Comparison of ENCODE assay signal across 18 cellular contexts in the genomic region with DNA sequence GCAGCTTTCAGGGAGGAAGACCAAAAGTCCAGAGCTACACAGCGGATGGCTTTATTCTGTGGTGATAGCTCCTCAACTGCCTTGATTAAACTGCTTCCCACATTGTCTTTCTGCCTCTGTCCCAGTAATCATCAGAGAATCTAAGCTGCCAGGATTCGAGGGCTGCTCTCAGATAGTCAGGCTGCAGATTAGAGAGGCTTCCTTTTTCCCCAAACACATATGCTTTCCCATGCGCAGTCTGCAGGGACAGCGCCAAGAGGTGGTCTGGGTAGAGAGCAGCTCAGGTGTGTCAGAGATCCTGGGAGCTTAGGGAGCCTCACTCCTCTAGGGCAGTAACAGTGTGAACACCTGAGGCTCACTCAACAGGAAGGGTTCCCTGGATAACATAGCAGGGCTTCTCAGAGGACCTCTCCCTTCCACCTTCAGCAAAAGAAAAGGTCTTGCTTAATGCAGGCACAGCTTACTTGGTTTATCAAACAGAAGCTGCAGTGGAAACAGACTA.
DNase-seq lines count a peak whose midpoint lies in the region; ATAC-seq and TF ChIP-seq lines count a peak whose summit lies in the region.
"Had no signal": no experiment of that assay in that cellular context is flagged by ENCODE, and none has a peak within 500 bp of the region (broad histone marks: within the 10 kb centered on the region; RNA-seq: fewer than 3 reads in every experiment).

No MANE protein-coding gene starts in this region.

- H3K4me2 ChIP-seq in H9 (ENCODE audit: insufficient read depth, insufficient read length, low read length) (no peak overlapping the region), neuronal stem cell (ENCODE audit: insufficient read depth, low read length, poor library complexity, severe bottlenecking) (no peak overlapping the region)
- H3K4me2 ChIP-seq: BLaER1, KMS-11, PC-9 had no signal

- no peak overlapping the region for H2BK15ac ChIP-seq in H9 (ENCODE audit: low read depth, low read length)
- no peak overlapping the region for H2BK15ac ChIP-seq in neuronal stem cell (ENCODE audit: low read length)

- peaks cover 17 to 22% of the 10 kb centered on the region in 2 experiments for H3K4me1 Mint-ChIP-seq in H9
- no peaks in the 10 kb centered on the region for H3K4me1 Mint-ChIP-seq in activated CD4-positive, alpha-beta T cell treated with anti-CD3 and anti-CD28 coated beads, Interleukin-2, amount 10 ng/mL, durations not matched to agents 24 days and 14 days

- H3K4me3 Mint-ChIP-seq in H9, result no peak overlapping the region
- H3K4me3 Mint-ChIP-seq in activated CD4-positive, alpha-beta T cell treated with anti-CD3 and anti-CD28 coated beads, Interleukin-2, amount 10 ng/mL, durations not matched to agents 24 days and 14 days, result no peak overlapping the region
- H3K4me3 Mint-ChIP-seq: CD8-positive, alpha-beta T cell had no signal

- no peak overlapping the region for H2AK5ac ChIP-seq in H9 (ENCODE audit: insufficient read length, low read length)
- no peak overlapping the region for H2AK5ac ChIP-seq in neuronal stem cell (ENCODE audit: low read depth, low read length)

- H3K36me3 ChIP-seq in RWPE2 (ENCODE audit: low read depth) (no peaks in the 10 kb centered on the region), neuronal stem cell (replicated peaks in 1 of 2; ENCODE audit: control insufficient read depth in 2 of 2, insufficient read depth in 2 of 2, low read length in 2 of 2) (no peaks in the 10 kb centered on the region)
- H3K36me3 ChIP-seq: BLaER1, SJCRH30 had no signal

- no peak overlapping the region for H3K23ac ChIP-seq in H9 (ENCODE audit: insufficient read length, low read depth, low read length)
- no peak overlapping the region for H3K23ac ChIP-seq in neuronal stem cell (ENCODE audit: low read depth, low read length, poor library complexity)

- H2BK20ac ChIP-seq in H9 (ENCODE audit: low read depth, low read length, poor library complexity, severe bottlenecking), result no peak overlapping the region

- peaks cover 2% of the 10 kb centered on the region; the same call in 1 of the 2 replicates for H3K4me1 ChIP-seq in H9 (ENCODE audit: insufficient read depth, low read length)
- no peaks in the 10 kb centered on the region for H3K4me1 ChIP-seq in RWPE2 (ENCODE audit: insufficient read depth, poor library complexity, severe bottlenecking)
- H3K4me1 ChIP-seq in foreskin keratinocyte, result no peaks in the 10 kb centered on the region
- H3K4me1 ChIP-seq in neuronal stem cell (ENCODE audit: control insufficient read depth in 2 of 2, insufficient read depth in 1 of 2, low read depth in 1 of 2, low read length in 2 of 2), result peaks cover 1 to 9% of the 10 kb centered on the region in 2 donors
- H3K4me1 ChIP-seq: BLaER1 had no signal

- H3K27me3 ChIP-seq in H9 (ENCODE audit: insufficient read depth, low read length), result no peaks in the 10 kb centered on the region
- H3K27me3 ChIP-seq in RWPE2 (ENCODE audit: insufficient read depth, poor library complexity, severe bottlenecking), result no peaks in the 10 kb centered on the region
- H3K27me3 ChIP-seq in foreskin keratinocyte, result no peaks in the 10 kb centered on the region
- no peaks in the 10 kb centered on the region for H3K27me3 ChIP-seq in neuronal stem cell (ENCODE audit: control insufficient read depth in 3 of 3, insufficient read depth in 3 of 3, low read depth in 1 of 3, low read length in 3 of 3)
- H3K27me3 ChIP-seq: BLaER1, SJCRH30 had no signal

- intact Hi-C loops in activated CD4-positive, alpha-beta T cell treated with anti-CD3 and anti-CD28 coated beads, Interleukin-2, amount 10 ng/mL, durations not matched to agents 24 days and 14 days (cut with micrococcal nuclease), result loop anchor here (10.0 kb wide), 1 partner anchor 823 kb away; no protein-coding TSS in a partner anchor
- intact Hi-C loops in Right ventricle myocardium superior (cut with DNase I), result no loop called here

- no peak overlapping the region for H3K56ac ChIP-seq in H9 (ENCODE audit: insufficient read length, low read depth, low read length)

- no peaks in the 10 kb centered on the region for H3K79me2 ChIP-seq in H9 (ENCODE audit: insufficient read depth, low read length)

- H4K91ac ChIP-seq in H9 (ENCODE audit: insufficient read length, low read depth, low read length) (no peak overlapping the region), neuronal stem cell (ENCODE audit: low read depth, low read length, poor library complexity) (no peak overlapping the region)

- H3T11ph ChIP-seq in H9 (ENCODE audit: low read length), result no peak overlapping the region

- H2BK5ac ChIP-seq in H9 (ENCODE audit: insufficient read length, low read length), result no peak overlapping the region
- no peak overlapping the region for H2BK5ac ChIP-seq in neuronal stem cell (ENCODE audit: low read length)

- H3K9ac ChIP-seq in H9 (ENCODE audit: extremely low read depth, insufficient read length, low read length) (no peak overlapping the region), neuronal stem cell (ENCODE audit: low read depth, low read length, poor library complexity) (peak overlapping the region; percentile 55)
- H3K9ac ChIP-seq: BLaER1, KMS-11 had no signal

- H2BK12ac ChIP-seq in H9 (ENCODE audit: insufficient read length, low read depth, low read length), result no peak overlapping the region
- peak overlapping the region; percentile 68 for H2BK12ac ChIP-seq in neuronal stem cell (ENCODE audit: low read length)

- no peaks in the 10 kb centered on the region for H3K9me3 ChIP-seq in H9 (ENCODE audit: control insufficient read depth, low read depth, low read length)
- no peaks in the 10 kb centered on the region for H3K9me3 ChIP-seq in RWPE2 (ENCODE audit: severe bottlenecking)
- no peaks in the 10 kb centered on the region for H3K9me3 ChIP-seq in neuronal stem cell (replicated peaks in 1 of 2; ENCODE audit: control insufficient read depth in 2 of 2, insufficient read depth in 1 of 2, low read depth in 1 of 2, low read length in 2 of 2)
- H3K9me3 ChIP-seq: BLaER1 had no signal

- H3K4ac ChIP-seq in H9 (ENCODE audit: low read depth, low read length) (no peak overlapping the region), neuronal stem cell (ENCODE audit: low read length) (no peak overlapping the region)

- H3K18ac ChIP-seq in H9 (ENCODE audit: insufficient read length, low read depth, low read length) (no peak overlapping the region), neuronal stem cell (ENCODE audit: low read length) (peak overlapping the region; percentile 72)

- DNase-seq in H9 (peak; percentile 41), RWPE2 (ENCODE audit: low spot score) (no peak), foreskin keratinocyte (no peak), neuronal stem cell (ENCODE audit: low spot score) (no peak), Right ventricle myocardium superior (no peak), T1000 (lab: John Stamatoyannopoulos, UW) (no peak)
- no peak for DNase-seq in activated CD4-positive, alpha-beta T cell treated with anti-CD3 and anti-CD28 coated beads, Interleukin-2, amount 10 ng/mL, durations not matched to agents 24 days and 14 days
- DNase-seq: Calu3; CD8-positive, alpha-beta T cell; NCI-H1417 treated with DMSO at 0.1 percent for 48 hours; NCI-H2029 treated with DMSO at 0.1 percent for 48 hours; PC-9; SJCRH30 had no signal

- no peaks in the 10 kb centered on the region for H3K23me2 ChIP-seq in H9 (ENCODE audit: insufficient read length, low read depth, low read length, poor library complexity, severe bottlenecking)

- H3K4me3 ChIP-seq in RWPE2 (ENCODE audit: severe bottlenecking) (no peak overlapping the region), neuronal stem cell (ENCODE audit: low read length in 2 of 2) (no peak overlapping the region)
- H3K4me3 ChIP-seq: BLaER1, GM12878, PC-9, SJCRH30 had no signal

- H4K8ac ChIP-seq in H9 (replicated peaks; ENCODE audit: insufficient read length, low read depth, low read length) (no peak overlapping the region), neuronal stem cell (ENCODE audit: low read depth, low read length) (no peak overlapping the region)

- H2AFZ ChIP-seq in H9 (ENCODE audit: low read length) (no peak overlapping the region), neuronal stem cell (ENCODE audit: low read length) (no peak overlapping the region)
- H2AFZ ChIP-seq: PC-9 had no signal

- ATAC-seq in RWPE2 (ENCODE audit: low read depth) (peak; percentile 36; the same call in 1 of the 3 replicates), foreskin keratinocyte (peak; percentile 14), Right ventricle myocardium superior (ENCODE audit: poor library complexity) (no peak), HG02938 (IDR thresholded peaks at IDR 0.05; ENCODE audit: unreplicated experiment) (no peak)
- ATAC-seq: CD8-positive, alpha-beta T cell; GM12878 had no signal

- no peaks in the 10 kb centered on the region for H3K9me3 Mint-ChIP-seq in H9
- no peaks in the 10 kb centered on the region for H3K9me3 Mint-ChIP-seq in activated CD4-positive, alpha-beta T cell treated with anti-CD3 and anti-CD28 coated beads, Interleukin-2, amount 10 ng/mL, durations not matched to agents 24 days and 14 days
- H3K9me3 Mint-ChIP-seq: CD8-positive, alpha-beta T cell had no signal

- H3K14ac ChIP-seq in H9 (ENCODE audit: insufficient read depth, low read length), result no peak overlapping the region
- no peak overlapping the region for H3K14ac ChIP-seq in neuronal stem cell (ENCODE audit: low read length)

- no CpG with 5 or more reads among the region's 4 CpGs for WGBS in H9 (ENCODE audit: extremely low coverage, insufficient read length, low lambda C conversion rate)
- WGBS in neuronal stem cell (ENCODE audit: extremely low coverage in 2 of 2, insufficient read length in 2 of 2, insufficient replicate concordance in 1 of 2), 2 donors, result no CpG with 5 or more reads among the region's 4 CpGs

- H4K20me1 ChIP-seq in H9 (ENCODE audit: control insufficient read depth, insufficient read depth, insufficient read length), result no peaks in the 10 kb centered on the region
- H4K20me1 ChIP-seq: BLaER1 had no signal

- H2BK120ac ChIP-seq in H9 (ENCODE audit: low read depth, low read length, poor library complexity, severe bottlenecking) (no peak overlapping the region), neuronal stem cell (ENCODE audit: low read depth, low read length) (no peak overlapping the region)

- H3K27me3 Mint-ChIP-seq in H9 (ENCODE audit: low read depth), result no peaks in the 10 kb centered on the region; the same call in 1 of the 2 replicates
- no peaks in the 10 kb centered on the region for H3K27me3 Mint-ChIP-seq in activated CD4-positive, alpha-beta T cell treated with anti-CD3 and anti-CD28 coated beads, Interleukin-2, amount 10 ng/mL, durations not matched to agents 24 days and 14 days

- H3K79me1 ChIP-seq in H9 (ENCODE audit: insufficient read depth, low read depth, low read length, poor library complexity, severe bottlenecking) (no peaks in the 10 kb centered on the region), neuronal stem cell (ENCODE audit: low read depth, low read length) (no peaks in the 10 kb centered on the region)

- no peak for TF ChIP-seq CTCF in H9 (conservative IDR thresholded peaks at IDR 0.05)
- no peak for TF ChIP-seq CTCF in RWPE2 (IDR thresholded peaks at IDR 0.05; ENCODE audit: poor library complexity, severe bottlenecking)
- TF ChIP-seq CTCF in foreskin keratinocyte (conservative IDR thresholded peaks at IDR 0.05), result no peak

- no peak overlapping the region for H4K5ac ChIP-seq in H9 (ENCODE audit: insufficient read length, low read depth, low read length)

- H3K27ac ChIP-seq in H9 (ENCODE audit: insufficient read length, low read depth, low read length), result no peak overlapping the region
- no peak overlapping the region for H3K27ac ChIP-seq in RWPE2 (ENCODE audit: poor library complexity, severe bottlenecking)
- no peak overlapping the region for H3K27ac ChIP-seq in foreskin keratinocyte
- H3K27ac ChIP-seq in neuronal stem cell (replicated peaks; ENCODE audit: low read length), result no peak overlapping the region
- H3K27ac ChIP-seq: BLaER1, KMS-11, PC-9, RWPE1, SJCRH30 had no signal

- H3K36me3 Mint-ChIP-seq in H9 (ENCODE audit: insufficient read depth in 1 of 3, low read depth in 3 of 3), result no peaks in the 10 kb centered on the region
- no peaks in the 10 kb centered on the region for H3K36me3 Mint-ChIP-seq in activated CD4-positive, alpha-beta T cell treated with anti-CD3 and anti-CD28 coated beads, Interleukin-2, amount 10 ng/mL, durations not matched to agents 24 days and 14 days (ENCODE audit: low read depth)
- H3K36me3 Mint-ChIP-seq: CD8-positive, alpha-beta T cell had no signal

- 0 out of 7 replicates have a peak overlapping the region, but pooled peaks of 1 of the 3 experiments have one; percentile 44 for H3K27ac Mint-ChIP-seq in H9
- H3K27ac Mint-ChIP-seq in activated CD4-positive, alpha-beta T cell treated with anti-CD3 and anti-CD28 coated beads, Interleukin-2, amount 10 ng/mL, durations not matched to agents 24 days and 14 days, result no peak overlapping the region
- H3K27ac Mint-ChIP-seq: CD8-positive, alpha-beta T cell had no signal

Comparison
In these comparisons a context has a peak if more than half of its experiments do, and no peak if none do; other contexts are left out.
1. ATAC-seq: peak in RWPE2 (single experiment) and foreskin keratinocyte (single experiment); none in Right ventricle myocardium superior (single experiment) and HG02938 (single experiment).